10 cellular contexts compared by ENCODE assay signal in the genomic region with DNA sequence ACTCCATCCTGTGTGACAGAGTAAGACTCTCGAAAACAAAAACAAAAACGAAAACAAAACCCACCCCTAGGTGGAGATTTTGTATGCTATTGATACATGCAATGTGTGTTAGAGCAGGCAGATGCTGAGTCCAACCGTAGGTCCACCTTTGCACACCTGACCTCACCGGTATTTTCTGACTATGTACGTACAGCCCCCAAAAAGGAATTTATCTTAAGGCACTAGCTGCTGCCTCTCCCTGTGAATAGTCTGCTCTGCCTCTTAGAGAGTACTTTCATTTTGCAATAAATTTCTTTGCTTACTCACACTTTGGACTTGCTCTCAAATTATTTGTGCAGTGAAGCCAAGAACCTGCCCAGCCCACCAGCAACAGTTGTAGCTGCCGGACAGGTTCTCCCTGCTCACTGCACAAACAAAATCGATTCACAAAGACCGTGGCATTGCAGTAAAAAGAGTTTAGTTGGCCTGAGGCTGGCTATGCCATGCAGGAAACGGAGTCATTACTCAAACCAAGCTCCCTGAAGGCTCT.
DNase-seq lines count a peak whose midpoint lies in the region; ATAC-seq and TF ChIP-seq lines count a peak whose summit lies in the region.
"Had no signal": no experiment of that assay in that cellular context is flagged by ENCODE, and none has a peak within 500 bp of the region (broad histone marks: within the 10 kb centered on the region; RNA-seq: fewer than 3 reads in every experiment).

No MANE protein-coding gene starts in this region.

- H3K4me3 ChIP-seq in LNCaP clone FGC (ENCODE audit: low read depth, low read length): peak overlapping the region; percentile 41
- peak overlapping the region; percentile 46 to 73 for H3K4me3 ChIP-seq in duodenal mucosa (ENCODE audit: low read depth in 1 of 2, low read length in 2 of 2)
- H3K4me3 ChIP-seq in mucosa of rectum (ENCODE audit: low read length in 2 of 2): peak overlapping the region; percentile 62 to 65
- H3K4me3 ChIP-seq: testis had no signal

- peak; percentile 44 for TF ChIP-seq CTCF in C4-2B (conservative IDR thresholded peaks at IDR 0.05)
- 0 out of 2 replicates have a peak, but pooled peaks have one; percentile 11 for TF ChIP-seq CTCF in LNCaP clone FGC (IDR thresholded peaks at IDR 0.05; ENCODE audit: control insufficient read depth, extremely low read depth, insufficient read depth)

- H3K27ac ChIP-seq in C4-2B: peak overlapping the region; percentile 96
- H3K27ac ChIP-seq in duodenal mucosa (ENCODE audit: low read depth, low read length): peak overlapping the region; percentile 36
- peak overlapping the region; percentile 88 to 89 for H3K27ac ChIP-seq in mucosa of rectum (ENCODE audit: low read depth in 2 of 2, low read length in 2 of 2)
- H3K27ac ChIP-seq: testis had no signal

- no peaks in the 10 kb centered on the region for H3K36me3 ChIP-seq in duodenal mucosa (ENCODE audit: control insufficient read depth in 1 of 2, insufficient read depth in 2 of 2, low read length in 2 of 2)
- no peaks in the 10 kb centered on the region for H3K36me3 ChIP-seq in mucosa of rectum (ENCODE audit: control insufficient read depth in 2 of 2, insufficient read depth in 2 of 2, low read length in 2 of 2)

- H3K9me3 ChIP-seq in duodenal mucosa (ENCODE audit: control insufficient read depth in 1 of 2, low read length in 2 of 2) (no peaks in the 10 kb centered on the region), mucosa of rectum (ENCODE audit: control insufficient read depth in 2 of 2, low read length in 2 of 2) (no peaks in the 10 kb centered on the region)
- H3K9me3 ChIP-seq: testis had no signal

- DNase-seq in LNCaP clone FGC (ENCODE audit: low read depth) (peak; percentile 97), SHP77 treated with DMSO at 0.1 percent for 48 hours (lab: John Stamatoyannopoulos, UW) (no peak)
- DNase-seq in activated CD4-positive, alpha-beta T cell treated with anti-CD3 and anti-CD28 coated beads for 48 hours: no peak
- DNase-seq: effector CD8-positive, alpha-beta T cell; testis had no signal

- H3K27me3 ChIP-seq in duodenal mucosa (ENCODE audit: control insufficient read depth in 1 of 2, insufficient read depth in 2 of 2, low read length in 2 of 2) (no peaks in the 10 kb centered on the region), mucosa of rectum (ENCODE audit: control insufficient read depth in 2 of 2, insufficient read depth in 2 of 2, low read length in 2 of 2) (no peaks in the 10 kb centered on the region)
- H3K27me3 ChIP-seq: testis had no signal

- peak overlapping the region in 1 of 2 donors; percentile 43 for H3K9ac ChIP-seq in duodenal mucosa (ENCODE audit: low read depth in 1 of 2, low read length in 2 of 2)
- H3K9ac ChIP-seq in mucosa of rectum (ENCODE audit: low read depth in 1 of 2, low read length in 2 of 2): peak overlapping the region; percentile 38 to 64

- H3K4me1 ChIP-seq in duodenal mucosa (ENCODE audit: control insufficient read depth in 1 of 2, insufficient read depth in 2 of 2, low read length in 2 of 2) (peaks cover 17% of the 10 kb centered on the region in 2 donors), mucosa of rectum (ENCODE audit: control insufficient read depth in 2 of 2, insufficient read depth in 2 of 2, low read length in 2 of 2) (peaks cover 19 to 20% of the 10 kb centered on the region in 2 donors)

- ATAC-seq in GM21529 (IDR thresholded peaks at IDR 0.05; ENCODE audit: unreplicated experiment): no peak
- no peak for ATAC-seq in GM18873 (IDR thresholded peaks at IDR 0.05; ENCODE audit: low FRiP score, unreplicated experiment)

Comparison
In these comparisons a context has a peak if more than half of its experiments do, and no peak if none do; other contexts are left out.
1. H3K27ac ChIP-seq: peak in every context shown above with its lines; median percentile 96 in C4-2B; 88 in mucosa of rectum; 36 in duodenal mucosa.